Comparison of ENCODE assay signal across 7 cellular contexts in genomic region chr12:95998611-95999300, GRCh38. TPM values are rescaled to one million over a fixed set of nuclear protein-coding genes. Genes with fewer than 3 reads are reported as not detected.
DNase-seq lines count a peak whose midpoint lies in the region; ATAC-seq and TF ChIP-seq lines count a peak whose summit lies in the region.

No MANE protein-coding gene starts in this region.

- TF ChIP-seq POLR2A in IMR-90 (IDR thresholded peaks at IDR 0.05; ENCODE audit: low read depth, low read length): no peak

- no peak overlapping the region for H2BK15ac ChIP-seq in IMR-90 (ENCODE audit: low read depth, low read length)

- CTCF ChIA-PET in IMR-90 (lab: Yijun Ruan, JAX): interaction anchor here (0.6 to 3.0 kb wide), 9 partner anchors 9 to 518 kb away, joined by 3 to 11 read pairs (median 5); no protein-coding TSS in a partner anchor
- CTCF ChIA-PET in PC-9 (lab: Charles Lee): interaction anchor here (0.5 to 0.9 kb wide), 7 partner anchors 58 to 1473 kb away, joined by 3 to 8 read pairs (median 4); no protein-coding TSS in a partner anchor

- H4K5ac ChIP-seq in IMR-90 (ENCODE audit: low read depth, low read length): no peak overlapping the region

- POLR2A ChIA-PET in IMR-90 (lab: Charles Lee; ENCODE audit: unreplicated experiment): no interaction called here
- POLR2A ChIA-PET in PC-9 (lab: Charles Lee; ENCODE audit: unreplicated experiment): interaction anchor here (0.5 to 0.6 kb wide), 3 partner anchors 14 to 525 kb away, joined by 3 to 18 read pairs (median 4); no protein-coding TSS in a partner anchor

- peaks cover 36% of the 10 kb centered on the region for H3F3A ChIP-seq in PC-9 (ENCODE audit: insufficient read depth, low read depth)

- no peak overlapping the region for H3K4me2 ChIP-seq in IMR-90 (ENCODE audit: low read depth, low read length)
- 0 out of 2 replicates have a peak overlapping the region, but pooled peaks have one; percentile 60 for H3K4me2 ChIP-seq in PC-9

- H4K20me1 ChIP-seq in IMR-90 (ENCODE audit: insufficient read depth, low read length) (no peaks in the 10 kb centered on the region), PC-9 (ENCODE audit: insufficient read depth) (no peaks in the 10 kb centered on the region)

- H3K4me1 ChIP-seq in IMR-90 (ENCODE audit: control insufficient read depth, insufficient read depth, low read length) (no peaks in the 10 kb centered on the region), PC-9 (replicated peaks; ENCODE audit: insufficient read depth) (peaks cover 39% of the 10 kb centered on the region), psoas muscle (no peaks in the 10 kb centered on the region)

- H4K91ac ChIP-seq in IMR-90 (ENCODE audit: insufficient read depth, low read depth, low read length): no peak overlapping the region

- H3K9ac ChIP-seq in IMR-90 (ENCODE audit: low read depth, low read length): no peak overlapping the region

- no peak overlapping the region for H3K56ac ChIP-seq in IMR-90 (ENCODE audit: extremely low read depth, insufficient read depth, low read length)

- BruUV-seq in IMR-90 (replicated peaks; lab: Mats Ljungman, UMichigan) (no TSS peak), PC-9 (replicated peaks; lab: Mats Ljungman, UMichigan) (TSS peak; percentile 15)

- no peaks in the 10 kb centered on the region for H3K36me3 ChIP-seq in GM06990 (ENCODE audit: control insufficient read depth, insufficient read depth, low read length)
- H3K36me3 ChIP-seq in IMR-90 (ENCODE audit: control insufficient read depth, insufficient read depth, low read length): peaks cover 6% of the 10 kb centered on the region; the same call in 1 of the 2 replicates
- peaks cover 3% of the 10 kb centered on the region; the same call in 1 of the 2 replicates for H3K36me3 ChIP-seq in PC-9 (ENCODE audit: low read depth)
- peaks cover 2 to 41% of the 10 kb centered on the region in 2 donors for H3K36me3 ChIP-seq in psoas muscle (ENCODE audit: insufficient read depth in 1 of 2, low read depth in 1 of 2)

- no peaks in the 10 kb centered on the region for H3K79me1 ChIP-seq in IMR-90 (ENCODE audit: low read depth in 1 of 2, low read length in 2 of 2)

- DNase-seq in GM06990 (ENCODE audit: extremely low read depth, insufficient read length) (peak; percentile 16), IMR-90 (peak; percentile 61), PC-9 (no peak), glomerular visceral epithelial cell (ENCODE audit: extremely low spot score) (peak; percentile 44), psoas muscle (no peak)
- peak; percentile 34 for DNase-seq in activated naive CD4-positive, alpha-beta T cell treated with Interleukin-2 at 50 U/mL for 16 hours

- H3K4ac ChIP-seq in IMR-90 (ENCODE audit: low read depth, low read length): no peak overlapping the region

- TF ChIP-seq RAD21 in IMR-90 (IDR thresholded peaks at IDR 0.05; ENCODE audit: low read length): peak; percentile 65

- H2AFZ ChIP-seq in IMR-90 (replicated peaks; ENCODE audit: low read length, poor library complexity): no peak overlapping the region
- no peak overlapping the region for H2AFZ ChIP-seq in PC-9

- TF ChIP-seq CTCF in GM06990 (IDR thresholded peaks at IDR 0.05; ENCODE audit: insufficient read depth, low read length, poor library complexity, severe bottlenecking) (peak; percentile 73), IMR-90 (conservative IDR thresholded peaks at IDR 0.05; ENCODE audit: low read depth, low read length) (peak; percentile 63), PC-9 (conservative IDR thresholded peaks at IDR 0.05) (peak; percentile 75), psoas muscle (IDR thresholded peaks at IDR 0.05) (peak; percentile 59)

- H3K9me1 ChIP-seq in IMR-90 (ENCODE audit: insufficient read depth, low read length): no peaks in the 10 kb centered on the region; the same call in 1 of the 2 replicates

- no peak overlapping the region for H2BK5ac ChIP-seq in IMR-90 (ENCODE audit: low read depth, low read length, poor library complexity, severe bottlenecking)

- H3K27me3 ChIP-seq in GM06990 (replicated peaks; ENCODE audit: control insufficient read depth, insufficient read depth, low read length) (no peaks in the 10 kb centered on the region; the same call in 1 of the 2 replicates), IMR-90 (ENCODE audit: control insufficient read depth, insufficient read depth, low read length) (no peaks in the 10 kb centered on the region), PC-9 (ENCODE audit: insufficient read depth, low read depth) (no peaks in the 10 kb centered on the region), psoas muscle (ENCODE audit: insufficient read depth in 3 of 3, low read length in 2 of 3) (no peaks in the 10 kb centered on the region)

- no peaks in the 10 kb centered on the region for H3K79me2 ChIP-seq in PC-9 (ENCODE audit: low read depth)

- H3K9me2 ChIP-seq in PC-9 (ENCODE audit: insufficient read depth): no peaks in the 10 kb centered on the region

- no peak overlapping the region for H2AK5ac ChIP-seq in IMR-90 (ENCODE audit: low read depth, low read length)

- no peak overlapping the region for H3K14ac ChIP-seq in IMR-90 (replicated peaks; ENCODE audit: low read depth, low read length)

- no peak overlapping the region for H3K4me3 ChIP-seq in GM06990 (replicated peaks; ENCODE audit: low read depth, low read length)
- H3K4me3 ChIP-seq in IMR-90 (ENCODE audit: insufficient read depth, low read depth, low read length): no peak overlapping the region
- no peak overlapping the region for H3K4me3 ChIP-seq in PC-9
- no peak overlapping the region for H3K4me3 ChIP-seq in psoas muscle

- ATAC-seq in GM21717 (IDR thresholded peaks at IDR 0.05; ENCODE audit: unreplicated experiment) (peak; percentile 98), IMR-90 (ENCODE audit: low read depth) (peak; percentile 94), psoas muscle (peak; percentile 64 to 89 (median 76))

- H2BK20ac ChIP-seq in IMR-90 (ENCODE audit: low read depth, low read length): no peak overlapping the region

- intact Hi-C loops in IMR-90 (cut with micrococcal nuclease): loop anchor here (1.0 to 2.0 kb wide), 3 partner anchors 80 to 416 kb away; no protein-coding TSS in a partner anchor
- intact Hi-C loops in PC-9 (cut with micrococcal nuclease; ENCODE audit: unreplicated experiment): no loop called here
- intact Hi-C loops in psoas muscle (cut with DNase I): loop anchor here (2.0 to 5.0 kb wide), 2 partner anchors 80 to 81 kb away; no protein-coding TSS in a partner anchor

- no CpG with 5 or more reads among the region's 7 CpGs for WGBS in IMR-90 (ENCODE audit: extremely low coverage in 2 of 2, insufficient read length in 1 of 2), 2 experiments
- WGBS in psoas muscle, 3 donors: 23 to 36% (median 23%) methylated on average over 7 of the region's 7 CpGs

- H4K8ac ChIP-seq in IMR-90 (ENCODE audit: low read depth in 2 of 2, low read length in 2 of 2): no peak overlapping the region

- no peak overlapping the region for H2BK120ac ChIP-seq in IMR-90 (ENCODE audit: low read depth, low read length)

- H3K9me3 ChIP-seq in IMR-90 (ENCODE audit: control insufficient read depth, insufficient read depth, low read length): no peaks in the 10 kb centered on the region
- H3K9me3 ChIP-seq in PC-9 (ENCODE audit: insufficient read depth, low read depth): no peaks in the 10 kb centered on the region
- no peaks in the 10 kb centered on the region for H3K9me3 ChIP-seq in psoas muscle

- no peak overlapping the region for H3K23ac ChIP-seq in IMR-90 (ENCODE audit: low read depth, low read length)

- dilution Hi-C loops in IMR-90 (cut with HindIII; ENCODE audit: low sequenced_read_pairs, unreplicated experiment): no loop called here

- H2AK9ac ChIP-seq in IMR-90 (replicated peaks; ENCODE audit: low read depth, low read length, poor library complexity): no peak overlapping the region

- in situ Hi-C loops in IMR-90 (cut with MboI; ENCODE audit: low sequenced_read_pairs): no loop called here

- H3K18ac ChIP-seq in IMR-90 (ENCODE audit: low read depth, low read length): no peak overlapping the region

- H3K27ac ChIP-seq in IMR-90 (ENCODE audit: insufficient read depth, low read length) (no peak overlapping the region), PC-9 (peak overlapping the region; percentile 37), psoas muscle (no peak overlapping the region)

TF ChIP-seq in IMR-90, 13 proteins besides CTCF, POLR2A, EP300 and RAD21 (continues in another document):
- TF ChIP-seq MAZ (IDR thresholded peaks at IDR 0.05; ENCODE audit: borderline replicate concordance, low read depth, low read length): no peak

RNA-seq across cellular contexts. Expression of gene HAL, which starts 2.6 kb away (rescaled TPM):
- total RNA-seq in IMR-90 (2012; rRNA removed) (under 0.01 and 0.56 TPM in 2 replicates), PC-9 (2021) (0.45 and 1.3 TPM in 2 replicates), psoas muscle (under 1 TPM in 2 of 4 donors, not detected in 2; 0.32 to 0.34 TPM)
- polyA plus RNA-seq in IMR-90 (2012; rRNA removed) (0.02 TPM in 1 of 2 replicates, not detected in the other), psoas muscle (under 1 TPM; 0.04 to 0.10 (median 0.05) TPM)
- polyA plus RNA-seq in IMR-90 (2012; cell fraction: cytosol; rRNA removed): not detected in 2 replicates
- polyA plus RNA-seq in IMR-90 (2012; cell fraction: nucleus; rRNA removed; ENCODE audit: low replicate concordance): 0.15 and 0.99 TPM in 2 replicates

RNA-seq across cellular contexts. Expression of gene LTA4H, which starts 36.6 kb away (rescaled TPM):
- total RNA-seq in IMR-90 (2012; rRNA removed) (41.0 and 76.7 TPM in 2 replicates), PC-9 (2021) (115 and 118 TPM in 2 replicates), psoas muscle (10 to 100 TPM; 27.5 to 51.2 (median 33.4) TPM)
- polyA plus RNA-seq in IMR-90 (2012; rRNA removed) (37.9 and 43.3 TPM in 2 replicates), psoas muscle (10 to 100 TPM; 18.6 to 41.4 (median 22.2) TPM)
- polyA plus RNA-seq in IMR-90 (2012; cell fraction: cytosol; rRNA removed): 11.4 and 13.1 TPM in 2 replicates
- 11.4 and 73.3 TPM in 2 replicates for polyA plus RNA-seq in IMR-90 (2012; cell fraction: nucleus; rRNA removed; ENCODE audit: low replicate concordance)

RNA-seq across cellular contexts. Expression of gene AMDHD1, which starts 55.6 kb away (rescaled TPM):
- under 0.01 TPM in 1 of 2 replicates, not detected in the other for total RNA-seq in IMR-90 (2012; rRNA removed)
- polyA plus RNA-seq in IMR-90 (2012; rRNA removed): not detected in 2 replicates
- not detected in 2 replicates for polyA plus RNA-seq in IMR-90 (2012; cell fraction: cytosol; rRNA removed)
- polyA plus RNA-seq in IMR-90 (2012; cell fraction: nucleus; rRNA removed; ENCODE audit: low replicate concordance): 0.17 TPM in 1 of 2 replicates, not detected in the other
- 2.9 TPM in 2 replicates for total RNA-seq in PC-9 (2021)
- 1 to 10 TPM in 1 of 4 donors, under 1 TPM in 3; 0.20 to 1.0 (median 0.47) TPM for total RNA-seq in psoas muscle
- 1 to 10 TPM in 1 of 3 donors, under 1 TPM in 2; 0.18 to 1.1 (median 0.45) TPM for polyA plus RNA-seq in psoas muscle

RNA-seq across cellular contexts. Expression of gene CCDC38, which starts 56.3 kb away (rescaled TPM):
- total RNA-seq in IMR-90 (2012; rRNA removed): not detected in 2 replicates
- not detected in 2 replicates for polyA plus RNA-seq in IMR-90 (2012; rRNA removed)
- not detected in 2 replicates for polyA plus RNA-seq in IMR-90 (2012; cell fraction: cytosol; rRNA removed)
- polyA plus RNA-seq in IMR-90 (2012; cell fraction: nucleus; rRNA removed; ENCODE audit: low replicate concordance): not detected in 2 replicates
- total RNA-seq in PC-9 (2021): 0.25 and 0.35 TPM in 2 replicates
- total RNA-seq in psoas muscle: under 1 TPM in 2 of 4 donors, not detected in 2; 0.08 to 0.30 TPM
- polyA plus RNA-seq in psoas muscle: under 1 TPM in 1 of 3 donors, not detected in 2; 0.04 TPM

Comparison
In these comparisons a context has a peak if more than half of its experiments do, and no peak if none do; other contexts are left out.
1. DNase-seq: peak in GM06990 (single experiment), IMR-90 (single experiment), activated naive CD4-positive, alpha-beta T cell treated with Interleukin-2 at 50 U/mL for 16 hours (single experiment) and glomerular visceral epithelial cell (single experiment); none in PC-9 (0 of 2) and psoas muscle (0 of 2).
2. Peak in every context shown above with its lines, with median percentiles within 50 percentile points of each other: CTCF ChIP-seq and ATAC-seq.